ENCODE assay signal across 8 cellular contexts in the genomic region with DNA sequence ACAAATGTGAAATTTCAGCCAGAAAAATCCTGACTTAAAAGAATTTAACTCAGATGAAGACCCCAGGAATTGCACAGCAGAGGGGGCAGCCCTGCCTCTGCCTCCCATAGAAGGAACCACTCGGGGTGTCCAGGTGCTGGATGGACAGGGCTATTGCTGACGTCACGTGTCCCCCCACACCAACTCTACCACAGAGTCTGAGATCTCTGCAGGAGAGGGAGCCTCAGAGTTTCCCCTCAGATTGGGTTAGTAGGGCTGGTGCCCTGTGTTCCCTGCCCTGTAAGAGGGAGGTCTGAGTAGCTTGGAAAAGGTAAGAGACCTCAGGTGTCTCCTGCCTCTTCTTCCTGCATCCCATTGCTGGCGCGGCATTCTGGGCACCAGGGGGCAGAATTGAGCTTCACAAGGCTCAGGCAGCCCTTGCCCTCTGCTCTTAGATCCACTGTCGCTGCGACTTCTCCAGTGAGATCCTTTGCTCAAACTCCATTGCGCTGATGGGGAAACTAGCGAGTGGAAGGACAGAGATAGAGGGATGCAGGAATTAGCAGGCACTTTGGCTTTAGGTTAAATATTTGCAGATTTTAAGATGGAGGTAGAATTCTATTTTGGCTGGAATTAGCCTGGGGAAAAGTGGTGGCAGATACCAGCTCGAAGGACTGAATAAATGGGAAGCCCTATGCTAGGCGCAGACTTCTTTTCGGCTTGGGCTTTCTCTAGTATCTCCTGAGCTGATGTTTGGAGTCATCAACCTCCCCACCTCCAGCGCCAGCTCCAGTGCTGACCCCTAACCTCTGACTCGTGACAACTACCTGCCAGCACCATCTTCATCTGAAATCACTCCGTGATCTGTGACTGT. TPM values are rescaled to one million over a fixed set of nuclear protein-coding genes. Genes with fewer than 3 reads are reported as not detected.
DNase-seq lines count a peak whose midpoint lies in the region; ATAC-seq and TF ChIP-seq lines count a peak whose summit lies in the region.

No MANE protein-coding gene starts in this region.

- H3K4me1 ChIP-seq in endodermal cell (ENCODE audit: control insufficient read depth, insufficient read depth, low read length) (peaks cover 10% of the 10 kb centered on the region), mesendoderm (ENCODE audit: control insufficient read depth, low read depth, low read length) (no peaks in the 10 kb centered on the region)

- H3K18ac ChIP-seq in mesendoderm (ENCODE audit: low read length), result no peak overlapping the region

- no peak overlapping the region for H3K23ac ChIP-seq in mesendoderm (ENCODE audit: low read length)

- no peak overlapping the region for H2AK5ac ChIP-seq in mesendoderm (ENCODE audit: low read length)

- no peak overlapping the region for H2BK120ac ChIP-seq in mesendoderm (ENCODE audit: low read depth, low read length)

- H3K36me3 ChIP-seq in endodermal cell (ENCODE audit: control insufficient read depth, insufficient read depth, low read length) (no peaks in the 10 kb centered on the region), mesendoderm (ENCODE audit: control insufficient read depth, insufficient read depth, low read length) (no peaks in the 10 kb centered on the region)

- H3K9ac ChIP-seq in endodermal cell (ENCODE audit: extremely low read depth, low read length, poor library complexity, severe bottlenecking), result no peak overlapping the region
- no peak overlapping the region for H3K9ac ChIP-seq in mesendoderm (ENCODE audit: low read length)

- no peak overlapping the region for H3K27ac Mint-ChIP-seq in CD4-positive, alpha-beta T cell
- no peak overlapping the region for H3K27ac Mint-ChIP-seq in endodermal cell

- no peak overlapping the region for H4K5ac ChIP-seq in mesendoderm (ENCODE audit: low read length)

- no peak overlapping the region for H3K27ac ChIP-seq in CD4-positive, alpha-beta T cell (ENCODE audit: low read depth, low read length)
- no peak overlapping the region for H3K27ac ChIP-seq in endodermal cell (ENCODE audit: low read depth, low read length)
- no peak overlapping the region for H3K27ac ChIP-seq in mesendoderm (ENCODE audit: low read depth, low read length)

- H3K4me1 Mint-ChIP-seq in CD4-positive, alpha-beta T cell (ENCODE audit: low read depth), result peaks cover 29% of the 10 kb centered on the region
- peaks cover 34% of the 10 kb centered on the region for H3K4me1 Mint-ChIP-seq in endodermal cell

- H3K4ac ChIP-seq in mesendoderm (ENCODE audit: low read depth, low read length), result no peak overlapping the region

- DNase-seq in CD4-positive, alpha-beta T cell, result peak; percentile 52 to 81 (median 68)
- DNase-seq in NCI-H82 treated with DMSO at 0.1 percent for 48 hours (lab: John Stamatoyannopoulos, UW; ENCODE audit: unreplicated experiment) (peak; percentile 46), endodermal cell (peak; percentile 99), mesendoderm (peak; percentile 90), mesenteric fat pad (ENCODE audit: low spot score) (no peak)
- DNase-seq in activated CD8-positive, alpha-beta memory T cell treated with anti-CD3 and anti-CD28 coated beads for 48 hours (ENCODE audit: low read depth in 2 of 3, low spot score in 2 of 3), result peak; percentile 32 to 81 (median 75)
- peak; percentile 46 to 55 for DNase-seq in stimulated activated CD8-positive, alpha-beta memory T cell treated with anti-CD3 and anti-CD28 coated beads, Interleukin-2, amount 100 ng/mL, for 1 hour (ENCODE audit: low read depth in 2 of 2)

- H3K4me2 ChIP-seq in mesendoderm (ENCODE audit: low read length), result no peak overlapping the region

- H4K8ac ChIP-seq in mesendoderm (ENCODE audit: low read depth, low read length), result no peak overlapping the region

- no peak overlapping the region for H2BK15ac ChIP-seq in mesendoderm (replicated peaks; ENCODE audit: low read depth)

- H3K9me3 ChIP-seq in CD4-positive, alpha-beta T cell (ENCODE audit: control insufficient read depth, low read length), result no peaks in the 10 kb centered on the region
- H3K9me3 ChIP-seq in endodermal cell (ENCODE audit: control insufficient read depth, low read length), result no peaks in the 10 kb centered on the region

- H3K27me3 ChIP-seq in CD4-positive, alpha-beta T cell (ENCODE audit: control insufficient read depth, insufficient read depth, low read length), result peaks cover 50% of the 10 kb centered on the region
- H3K27me3 ChIP-seq in endodermal cell (ENCODE audit: control insufficient read depth, insufficient read depth, low read length, poor library complexity, severe bottlenecking) (peaks cover 89% of the 10 kb centered on the region), mesendoderm (ENCODE audit: insufficient read depth, low read length, poor library complexity) (peaks cover 47% of the 10 kb centered on the region)

- peak overlapping the region; percentile 38 for H3K4me3 Mint-ChIP-seq in CD4-positive, alpha-beta T cell
- peak overlapping the region; percentile 59 for H3K4me3 Mint-ChIP-seq in endodermal cell

- H3K9me3 Mint-ChIP-seq in CD4-positive, alpha-beta T cell, result no peaks in the 10 kb centered on the region
- H3K9me3 Mint-ChIP-seq in endodermal cell, result no peaks in the 10 kb centered on the region

- POLR2A ChIA-PET in CD4-positive, alpha-beta T cell (lab: Charles Lee), result interaction anchor here (1.3 kb wide), 1 partner anchor 79 kb away, joined by 3 read pairs; no protein-coding TSS in a partner anchor

- peak; percentile 67 for ATAC-seq in CD4-positive, alpha-beta T cell (ENCODE audit: poor library complexity)
- peak; percentile 42 for ATAC-seq in HG03442 (IDR thresholded peaks at IDR 0.05; ENCODE audit: unreplicated experiment)

- no peak overlapping the region for H3K56ac ChIP-seq in mesendoderm (ENCODE audit: low read length)

- intact Hi-C loops in CD4-positive, alpha-beta T cell (cut with DNase I, micrococcal nuclease), result loop anchor here (1.0 to 2.0 kb wide), 3 partner anchors 80 to 278 kb away; no protein-coding TSS in a partner anchor

- CTCF ChIA-PET in CD4-positive, alpha-beta T cell (lab: Charles Lee), result interaction anchor here (0.6 to 1.5 kb wide), 10 partner anchors 10 to 279 kb away, joined by 3 to 6 read pairs (median 4); no protein-coding TSS in a partner anchor

- H3K79me1 ChIP-seq in mesendoderm (ENCODE audit: low read length), result no peaks in the 10 kb centered on the region

- H2BK5ac ChIP-seq in mesendoderm (ENCODE audit: low read length), result no peak overlapping the region

- WGBS in endodermal cell (ENCODE audit: insufficient coverage in 1 of 2, insufficient read length in 1 of 2), 2 experiments, result 19 to 32% methylated on average over 8 to 15 of the region's 15 CpGs
- WGBS in mesendoderm (ENCODE audit: extremely low coverage, insufficient coverage, low lambda C conversion rate), result no CpG with 5 or more reads among the region's 15 CpGs

- peaks cover 69% of the 10 kb centered on the region for H3K27me3 Mint-ChIP-seq in CD4-positive, alpha-beta T cell
- H3K27me3 Mint-ChIP-seq in endodermal cell (ENCODE audit: insufficient read depth), result peaks cover 95% of the 10 kb centered on the region

- H3K4me3 ChIP-seq in endodermal cell (ENCODE audit: low read length) (no peak overlapping the region), mesendoderm (ENCODE audit: low read length) (no peak overlapping the region)

- peak; percentile 78 for TF ChIP-seq CTCF in CD4-positive, alpha-beta T cell (IDR thresholded peaks at IDR 0.05)
- peak; percentile 98 for TF ChIP-seq CTCF in endodermal cell (conservative IDR thresholded peaks at IDR 0.05)

- H3K79me2 ChIP-seq in mesendoderm (ENCODE audit: control insufficient read depth, insufficient read depth, low read length), result no peaks in the 10 kb centered on the region

- no peaks in the 10 kb centered on the region for H3K36me3 Mint-ChIP-seq in CD4-positive, alpha-beta T cell (ENCODE audit: low read depth)
- H3K36me3 Mint-ChIP-seq in endodermal cell (ENCODE audit: low read depth), result no peaks in the 10 kb centered on the region

RNA-seq across cellular contexts. Expression of a gene that starts 42.8 kb away (rescaled TPM):
- total RNA-seq in CD4-positive, alpha-beta T cell, result not detected
- total RNA-seq in endodermal cell (10 to 100 TPM in 1 of 2 donors, 1 to 10 TPM in 1; 5.7 to 16.6 TPM), mesenteric fat pad (0.45 TPM)
- 3.0 TPM for polyA plus RNA-seq in endodermal cell (2013, experiment 1 of 2)
- 3.4 TPM for polyA plus RNA-seq in endodermal cell (2013, experiment 2 of 2)
- 0.03 TPM for polyA plus RNA-seq in mesendoderm (2013, experiment 1 of 2)
- 0.03 TPM for polyA plus RNA-seq in mesendoderm (2013, experiment 2 of 2)

RNA-seq across cellular contexts. Expression of a gene that starts 52.8 kb away (rescaled TPM):
- 10 to 100 TPM; 11.7 to 15.0 TPM for total RNA-seq in CD4-positive, alpha-beta T cell
- total RNA-seq in endodermal cell, result 10 to 100 TPM; 27.1 to 56.6 TPM
- 4.1 TPM for polyA plus RNA-seq in endodermal cell (2013, experiment 1 of 2)
- 2.5 TPM for polyA plus RNA-seq in endodermal cell (2013, experiment 2 of 2)
- polyA plus RNA-seq in mesendoderm (2013, experiment 1 of 2), result 3.3 TPM
- 3.3 TPM for polyA plus RNA-seq in mesendoderm (2013, experiment 2 of 2)
- 16.4 TPM for total RNA-seq in mesenteric fat pad
